Comparison of ENCODE assay signal across 29 cellular contexts in the genomic region with DNA sequence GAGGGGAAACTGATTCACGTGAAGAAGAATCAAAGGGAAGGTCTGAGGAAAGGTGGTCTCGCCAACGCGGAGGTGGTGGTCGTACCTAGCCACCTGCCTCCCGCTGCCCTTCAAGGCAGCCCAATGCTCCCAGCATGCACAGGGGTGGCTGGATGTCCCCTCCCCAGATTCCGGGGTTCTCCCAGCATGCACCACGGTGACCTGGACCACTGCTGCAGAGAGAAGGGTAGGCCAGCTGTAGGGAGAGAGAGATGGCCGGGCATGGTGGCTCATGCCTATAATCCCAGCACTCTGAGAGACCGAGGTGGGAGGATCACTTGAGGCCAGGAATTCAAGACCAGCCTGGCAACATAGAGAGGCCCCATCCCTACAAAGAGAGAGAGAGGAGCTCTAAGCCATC.
"Had no signal": no experiment of that assay in that cellular context is flagged by ENCODE, and none has a peak within 500 bp of the region (broad histone marks: within the 10 kb centered on the region; RNA-seq: fewer than 3 reads in every experiment).

No MANE protein-coding gene starts in this region.

- H3K36me3 ChIP-seq: ascending aorta, breast epithelium, cardiac muscle cell had no signal

- ATAC-seq: activated CD4-positive, alpha-beta T cell treated with anti-CD3 and anti-CD28 coated beads for 36 hours; activated naive CD4-positive, alpha-beta T cell treated with anti-CD3 and anti-CD28 coated beads, Interleukin-2, amount 50 U/mL, for 72 hours; activated T-cell treated with anti-CD3 and anti-CD28 coated beads, Interleukin-2, amount 50 U/mL, for 72 hours; esophagus mucosa had no signal

- H3K4me3 ChIP-seq: ascending aorta, breast epithelium, cardiac muscle cell, coronary artery, dorsolateral prefrontal cortex had no signal

- H3K4me1 Mint-ChIP-seq: activated CD4-positive, alpha-beta memory T cell treated with anti-CD3 and anti-CD28 coated beads, Interleukin-2, amount 10 ng/mL, durations not matched to agents 7 days and 5 days; activated CD4-positive, alpha-beta T cell treated with anti-CD3 and anti-CD28 coated beads for 36 hours; activated CD4-positive, alpha-beta T cell treated with anti-CD3 and anti-CD28 coated beads, Interleukin-2, amount 10 ng/mL, durations not matched to agents 24 days and 14 days; activated naive CD4-positive, alpha-beta T cell treated with anti-CD3 and anti-CD28 coated beads, Interleukin-2, amount 10 ng/mL, durations not matched to agents 7 days and 5 days; activated naive CD8-positive, alpha-beta T cell treated with anti-CD3 and anti-CD28 coated beads, Interleukin-2, amount 10 ng/mL, durations not matched to agents 7 days and 5 days; brain; endodermal cell had no signal

- H3K36me3 Mint-ChIP-seq: activated naive CD4-positive, alpha-beta T cell treated with anti-CD3 and anti-CD28 coated beads, Interleukin-2, amount 10 ng/mL, durations not matched to agents 7 days and 5 days; activated naive CD4-positive, alpha-beta T cell treated with anti-CD3 and anti-CD28 coated beads, Interleukin-2, amount 50 U/mL, for 72 hours; activated naive CD8-positive, alpha-beta T cell treated with anti-CD3 and anti-CD28 coated beads, Interleukin-2, amount 10 ng/mL, durations not matched to agents 7 days and 5 days; brain had no signal

- H3K27me3 ChIP-seq: ascending aorta, cardiac muscle cell had no signal

- DNase-seq: activated CD4-positive, alpha-beta memory T cell treated with anti-CD3 and anti-CD28 coated beads, Interleukin-2, amount 10 ng/mL, durations not matched to agents 7 days and 5 days; activated CD4-positive, alpha-beta T cell treated with anti-CD3 and anti-CD28 coated beads for 36 hours; activated CD4-positive, alpha-beta T cell treated with anti-CD3 and anti-CD28 coated beads, Interleukin-2, amount 10 ng/mL, durations not matched to agents 24 days and 14 days; activated CD4-positive, CD25-positive, alpha-beta regulatory T cell; activated CD4-positive, CD25-positive, alpha-beta regulatory T cell treated with anti-CD3 and anti-CD28 coated beads, Interleukin-2, amount 50 U/mL, for 72 hours; activated CD8-positive, alpha-beta memory T cell treated with anti-CD3 and anti-CD28 coated beads, Interleukin-2, amount 50 U/mL, for 48 hours; activated gamma-delta T cell; activated naive CD4-positive, alpha-beta T cell; activated naive CD4-positive, alpha-beta T cell treated with anti-CD3 and anti-CD28 coated beads, Interleukin-2, amount 10 ng/mL, durations not matched to agents 7 days and 5 days; activated naive CD8-positive, alpha-beta T cell treated with anti-CD3 and anti-CD28 coated beads, Interleukin-2, amount 10 ng/mL, durations not matched to agents 7 days and 5 days; activated T-cell treated with anti-CD3 and anti-CD28 coated beads for 4 hours; activated T-cell treated with anti-CD3 and anti-CD28 coated beads, Interleukin-2, amount 50 U/mL, for 24 hours; activated T-cell treated with anti-CD3 and anti-CD28 coated beads, Interleukin-2, amount 50 U/mL, for 72 hours; central memory CD4-positive, alpha-beta T cell; cerebellar nuclear complex; dorsolateral prefrontal cortex; effector memory CD4-positive, alpha-beta T cell; endodermal cell; foreskin fibroblast; T-helper 2 cell had no signal

- H3K27ac ChIP-seq: ascending aorta, breast epithelium, cardiac muscle cell, coronary artery, dorsolateral prefrontal cortex had no signal

- H3K27ac Mint-ChIP-seq: activated CD4-positive, alpha-beta memory T cell treated with anti-CD3 and anti-CD28 coated beads, Interleukin-2, amount 10 ng/mL, durations not matched to agents 7 days and 5 days; activated CD4-positive, alpha-beta T cell treated with anti-CD3 and anti-CD28 coated beads for 36 hours; activated CD4-positive, alpha-beta T cell treated with anti-CD3 and anti-CD28 coated beads, Interleukin-2, amount 10 ng/mL, durations not matched to agents 24 days and 14 days; activated naive CD4-positive, alpha-beta T cell treated with anti-CD3 and anti-CD28 coated beads, Interleukin-2, amount 10 ng/mL, durations not matched to agents 7 days and 5 days; activated naive CD4-positive, alpha-beta T cell treated with anti-CD3 and anti-CD28 coated beads, Interleukin-2, amount 50 U/mL, for 72 hours; activated naive CD8-positive, alpha-beta T cell treated with anti-CD3 and anti-CD28 coated beads, Interleukin-2, amount 10 ng/mL, durations not matched to agents 7 days and 5 days; activated T-cell treated with anti-CD3 and anti-CD28 coated beads, Interleukin-2, amount 50 U/mL, for 24 hours; activated T-cell treated with anti-CD3 and anti-CD28 coated beads, Interleukin-2, amount 50 U/mL, for 72 hours; brain; dendritic cell treated with granulocyte-macrophage colony-stimulating factor and Interleukin-4, amounts not matched to agents 40 ng/mL and 50 ng/mL, for 4 days; endodermal cell had no signal

- H3K9me3 ChIP-seq: ascending aorta, breast epithelium had no signal

- H3K27me3 Mint-ChIP-seq: activated CD4-positive, alpha-beta memory T cell treated with anti-CD3 and anti-CD28 coated beads, Interleukin-2, amount 10 ng/mL, durations not matched to agents 7 days and 5 days; activated CD4-positive, alpha-beta T cell treated with anti-CD3 and anti-CD28 coated beads for 36 hours; activated CD4-positive, alpha-beta T cell treated with anti-CD3 and anti-CD28 coated beads, Interleukin-2, amount 10 ng/mL, durations not matched to agents 24 days and 14 days; dendritic cell treated with granulocyte-macrophage colony-stimulating factor and Interleukin-4, amounts not matched to agents 40 ng/mL and 50 ng/mL, for 4 days had no signal

- H3K4me1 ChIP-seq: ascending aorta, breast epithelium had no signal

- FAIRE-seq: frontal cortex had no signal

- H3K9me3 Mint-ChIP-seq: activated CD4-positive, alpha-beta memory T cell treated with anti-CD3 and anti-CD28 coated beads, Interleukin-2, amount 10 ng/mL, durations not matched to agents 7 days and 5 days; activated CD4-positive, alpha-beta T cell treated with anti-CD3 and anti-CD28 coated beads, Interleukin-2, amount 10 ng/mL, durations not matched to agents 24 days and 14 days; activated naive CD4-positive, alpha-beta T cell treated with anti-CD3 and anti-CD28 coated beads, Interleukin-2, amount 10 ng/mL, durations not matched to agents 7 days and 5 days; activated naive CD4-positive, alpha-beta T cell treated with anti-CD3 and anti-CD28 coated beads, Interleukin-2, amount 50 U/mL, for 72 hours; activated naive CD8-positive, alpha-beta T cell treated with anti-CD3 and anti-CD28 coated beads, Interleukin-2, amount 10 ng/mL, durations not matched to agents 7 days and 5 days; activated T-cell treated with anti-CD3 and anti-CD28 coated beads, Interleukin-2, amount 50 U/mL, for 24 hours; activated T-cell treated with anti-CD3 and anti-CD28 coated beads, Interleukin-2, amount 50 U/mL, for 72 hours; dendritic cell treated with granulocyte-macrophage colony-stimulating factor and Interleukin-4, amounts not matched to agents 40 ng/mL and 50 ng/mL, for 4 days had no signal

- H3K4me3 Mint-ChIP-seq: activated CD4-positive, alpha-beta memory T cell treated with anti-CD3 and anti-CD28 coated beads, Interleukin-2, amount 10 ng/mL, durations not matched to agents 7 days and 5 days; activated CD4-positive, alpha-beta T cell treated with anti-CD3 and anti-CD28 coated beads for 36 hours; activated CD4-positive, alpha-beta T cell treated with anti-CD3 and anti-CD28 coated beads, Interleukin-2, amount 10 ng/mL, durations not matched to agents 24 days and 14 days; activated naive CD4-positive, alpha-beta T cell treated with anti-CD3 and anti-CD28 coated beads, Interleukin-2, amount 10 ng/mL, durations not matched to agents 7 days and 5 days; activated naive CD8-positive, alpha-beta T cell treated with anti-CD3 and anti-CD28 coated beads, Interleukin-2, amount 10 ng/mL, durations not matched to agents 7 days and 5 days; activated T-cell treated with anti-CD3 and anti-CD28 coated beads, Interleukin-2, amount 50 U/mL, for 24 hours; activated T-cell treated with anti-CD3 and anti-CD28 coated beads, Interleukin-2, amount 50 U/mL, for 72 hours; brain; dendritic cell treated with granulocyte-macrophage colony-stimulating factor and Interleukin-4, amounts not matched to agents 40 ng/mL and 50 ng/mL, for 4 days; endodermal cell had no signal
